Comparison of ENCODE assay signal across 20 cellular contexts in genomic region chr10:109987413-109987812, GRCh38. TPM values are rescaled to one million over a fixed set of nuclear protein-coding genes. Genes with fewer than 3 reads are reported as not detected.
DNase-seq lines count a peak whose midpoint lies in the region; ATAC-seq, FAIRE-seq and TF ChIP-seq lines count a peak whose summit lies in the region.
"Had no signal": no experiment of that assay in that cellular context is flagged by ENCODE, and none has a peak within 500 bp of the region (broad histone marks: within the 10 kb centered on the region; RNA-seq: fewer than 3 reads in every experiment).

No MANE protein-coding gene starts in this region.

- DNase-seq in AG10803 (ENCODE audit: low read depth): peak; percentile 85
- peak; percentile 30 for DNase-seq in RKO (ENCODE audit: low spot score)
- peak; percentile 37 for DNase-seq in endothelial cell of umbilical vein (ENCODE audit: low read depth, low spot score)
- peak; percentile 71 for DNase-seq in mesenchymal stem cell
- no peak for DNase-seq in NCI-H82 (lab: John Stamatoyannopoulos, UW)
- DNase-seq in natural killer cell treated with Interleukin-12 subunit alpha and Interleukin-12 subunit beta and Interleukin-15 and Interleukin-18, amount 100 ng/mL, for 72 hours (ENCODE audit: low spot score): no peak
- no peak for DNase-seq in OCI-M2 (lab: John Stamatoyannopoulos, UW; ENCODE audit: unreplicated experiment)
- DNase-seq: activated CD4-positive, alpha-beta T cell treated with anti-CD3 and anti-CD28 coated beads for 1 hour; activated T-cell treated with anti-CD3 and anti-CD28 coated beads, Interleukin-2, amount 50 U/mL, for 48 hours; AML-193; DMS79 treated with DMSO at 0.1 percent for 48 hours; effector CD8-positive, alpha-beta T cell; hypothalamus; MV-4-11; NCI-H2171 treated with DMSO at 0.1 percent for 48 hours; stimulated activated CD8-positive, alpha-beta memory T cell treated with anti-CD3 and anti-CD28 coated beads, Interleukin-4, amount 100 ng/mL, for 48 hours; T-helper 1 cell had no signal

- peaks cover 8 to 12% of the 10 kb centered on the region in 2 donors for H3K27me3 Mint-ChIP-seq in natural killer cell treated with Interleukin-12 subunit alpha and Interleukin-12 subunit beta and Interleukin-15 and Interleukin-18, amount 100 ng/mL, for 72 hours

- ATAC-seq in natural killer cell treated with Interleukin-12 subunit alpha and Interleukin-12 subunit beta and Interleukin-15 and Interleukin-18, amount 100 ng/mL, for 72 hours: no peak
- no peak for ATAC-seq in GM21528 (IDR thresholded peaks at IDR 0.05; ENCODE audit: low FRiP score, unreplicated experiment)
- ATAC-seq: HCT116 had no signal

- no peak overlapping the region for H4K8ac ChIP-seq in mesenchymal stem cell (ENCODE audit: low read length)

- POLR2A ChIA-PET in endothelial cell of umbilical vein (lab: Charles Lee): no interaction called here

- H3K9me1 ChIP-seq in endothelial cell of umbilical vein (replicated peaks; ENCODE audit: control insufficient read depth, extremely low read depth, insufficient read depth, low read length): no peaks in the 10 kb centered on the region

- H3K4me3 ChIP-seq in AG10803 (ENCODE audit: low read length) (no peak overlapping the region), endothelial cell of umbilical vein (replicated peaks in 1 of 3; ENCODE audit: insufficient read depth in 1 of 3, low read depth in 1 of 3, low read length in 3 of 3) (no peak overlapping the region), mesenchymal stem cell (ENCODE audit: insufficient read depth in 1 of 2, low read depth in 1 of 2, low read length in 2 of 2) (peak overlapping the region in 1 of 2 experiments; percentile 4)

- no peaks in the 10 kb centered on the region for H3K4me1 Mint-ChIP-seq in natural killer cell treated with Interleukin-12 subunit alpha and Interleukin-12 subunit beta and Interleukin-15 and Interleukin-18, amount 100 ng/mL, for 72 hours (ENCODE audit: low read depth in 2 of 2)

- H3K36me3 Mint-ChIP-seq in natural killer cell treated with Interleukin-12 subunit alpha and Interleukin-12 subunit beta and Interleukin-15 and Interleukin-18, amount 100 ng/mL, for 72 hours: peaks cover 7% of the 10 kb centered on the region

- intact Hi-C loops in endothelial cell of umbilical vein (cut with micrococcal nuclease): no loop called here

- no peak for FAIRE-seq in endothelial cell of umbilical vein (lab: Jason Lieb, UNC)
- FAIRE-seq: GM12891 had no signal

- no peak overlapping the region for H2BK15ac ChIP-seq in mesenchymal stem cell (ENCODE audit: low read depth, poor library complexity, severe bottlenecking)

- H2BK12ac ChIP-seq in mesenchymal stem cell (ENCODE audit: low read length in 2 of 2): no peak overlapping the region

- H2BK5ac ChIP-seq in mesenchymal stem cell (ENCODE audit: low read depth, low read length, poor library complexity, severe bottlenecking): no peak overlapping the region

- H3K4ac ChIP-seq in mesenchymal stem cell (ENCODE audit: low read depth in 1 of 2, low read length in 2 of 2): no peak overlapping the region

- H3K23ac ChIP-seq in mesenchymal stem cell (ENCODE audit: low read length in 2 of 2): no peak overlapping the region

- H3K18ac ChIP-seq in mesenchymal stem cell (ENCODE audit: low read depth in 1 of 2, low read length in 2 of 2): no peak overlapping the region

- H3K9ac ChIP-seq in endothelial cell of umbilical vein (replicated peaks; ENCODE audit: extremely low read depth, insufficient read depth, low read length): no peak overlapping the region
- peak overlapping the region; percentile 55 for H3K9ac ChIP-seq in mesenchymal stem cell (ENCODE audit: low read length)

- H3K14ac ChIP-seq in mesenchymal stem cell (ENCODE audit: low read length in 2 of 2): no peak overlapping the region

- H3K4me3 Mint-ChIP-seq in natural killer cell treated with Interleukin-12 subunit alpha and Interleukin-12 subunit beta and Interleukin-15 and Interleukin-18, amount 100 ng/mL, for 72 hours: no peak overlapping the region

- no peaks in the 10 kb centered on the region for H3K79me1 ChIP-seq in mesenchymal stem cell (replicated peaks; ENCODE audit: low read length, poor library complexity, severe bottlenecking)

- TF ChIP-seq CTCF in AG10803 (conservative IDR thresholded peaks at IDR 0.05; ENCODE audit: low read length): no peak
- no peak for TF ChIP-seq CTCF in endothelial cell of umbilical vein (IDR thresholded peaks at IDR 0.05; ENCODE audit: extremely low read depth in 1 of 2, insufficient read depth in 1 of 2, low read depth in 1 of 2, low read length in 2 of 2)

- H3K9me3 Mint-ChIP-seq in natural killer cell treated with Interleukin-12 subunit alpha and Interleukin-12 subunit beta and Interleukin-15 and Interleukin-18, amount 100 ng/mL, for 72 hours: no peaks in the 10 kb centered on the region

- H3K27ac Mint-ChIP-seq in natural killer cell treated with Interleukin-12 subunit alpha and Interleukin-12 subunit beta and Interleukin-15 and Interleukin-18, amount 100 ng/mL, for 72 hours: no peak overlapping the region

- H3K27me3 ChIP-seq in endothelial cell of umbilical vein (ENCODE audit: control insufficient read depth in 2 of 2, insufficient read depth in 2 of 2, low read length in 2 of 2) (no peaks in the 10 kb centered on the region), mesenchymal stem cell (ENCODE audit: control insufficient read depth in 1 of 2, insufficient read depth in 1 of 2, low read length in 2 of 2) (no peaks in the 10 kb centered on the region)

- no peak overlapping the region for H4K91ac ChIP-seq in mesenchymal stem cell (ENCODE audit: low read length)

- CTCF ChIA-PET in endothelial cell of umbilical vein (lab: Charles Lee): interaction anchor here (1.0 to 3.3 kb wide), 5 partner anchors 9 to 103 kb away, joined by 3 to 13 read pairs (median 10); no protein-coding TSS in a partner anchor

- H4K20me1 ChIP-seq in endothelial cell of umbilical vein (replicated peaks; ENCODE audit: control insufficient read depth, extremely low read depth, insufficient read depth, low read length): no peaks in the 10 kb centered on the region

- H3K4me2 ChIP-seq in endothelial cell of umbilical vein (ENCODE audit: insufficient read depth, low read length) (no peak overlapping the region), mesenchymal stem cell (ENCODE audit: low read length, poor library complexity, severe bottlenecking) (no peak overlapping the region)

- TF ChIP-seq POLR2A in endothelial cell of umbilical vein (IDR thresholded peaks at IDR 0.05; ENCODE audit: low read depth, low read length): no peak

- no TSS peak for BruUV-seq in endothelial cell of umbilical vein (replicated peaks; lab: Mats Ljungman, UMichigan)

- no peak overlapping the region for H2AFZ ChIP-seq in endothelial cell of umbilical vein (ENCODE audit: low read depth, low read length)
- H2AFZ ChIP-seq in mesenchymal stem cell (ENCODE audit: low read depth, low read length): no peak overlapping the region

- no peak overlapping the region for H2AK5ac ChIP-seq in mesenchymal stem cell (ENCODE audit: low read length, severe bottlenecking)

- H3K27ac ChIP-seq in endothelial cell of umbilical vein (ENCODE audit: insufficient read depth, low read depth, low read length): no peak overlapping the region
- H3K27ac ChIP-seq in mesenchymal stem cell (ENCODE audit: low read length, poor library complexity, severe bottlenecking): peak overlapping the region; percentile 73

- WGBS in mesenchymal stem cell: no CpG with 5 or more reads among the region's 2 CpGs

- no peaks in the 10 kb centered on the region for H3K79me2 ChIP-seq in endothelial cell of umbilical vein (ENCODE audit: control insufficient read depth, insufficient read depth, low read length)

- no peaks in the 10 kb centered on the region for H3K9me3 ChIP-seq in endothelial cell of umbilical vein (replicated peaks; ENCODE audit: control insufficient read depth, insufficient read depth, low read length)
- H3K9me3 ChIP-seq in mesenchymal stem cell (ENCODE audit: control insufficient read depth, low read length): peaks cover 3% of the 10 kb centered on the region

- dilution Hi-C loops in endothelial cell of umbilical vein (cut with MboI; ENCODE audit: extremely low pct_ligation_motif_present, low sequenced_read_pairs): no loop called here

- H2BK120ac ChIP-seq in mesenchymal stem cell (ENCODE audit: low read depth, low read length): no peak overlapping the region

- H3K36me3 ChIP-seq in endothelial cell of umbilical vein (ENCODE audit: control insufficient read depth in 2 of 2, extremely low read depth in 1 of 2, insufficient read depth in 2 of 2, low read length in 2 of 2) (no peaks in the 10 kb centered on the region), mesenchymal stem cell (ENCODE audit: control insufficient read depth in 1 of 2, insufficient read depth in 2 of 2, low read depth in 1 of 2, low read length in 2 of 2) (no peaks in the 10 kb centered on the region)

- H3K4me1 ChIP-seq in endothelial cell of umbilical vein (ENCODE audit: control insufficient read depth, extremely low read depth, insufficient read depth, low read length) (no peaks in the 10 kb centered on the region), mesenchymal stem cell (ENCODE audit: control insufficient read depth, insufficient read depth, low read depth, low read length) (no peaks in the 10 kb centered on the region)

TF ChIP-seq in endothelial cell of umbilical vein, 7 proteins besides CTCF, POLR2A, EP300 and RAD21 (continues in another document):
- TF ChIP-seq MYC (IDR thresholded peaks at IDR 0.05; ENCODE audit: low read depth, low read length) (no peak), GATA2 (IDR thresholded peaks at IDR 0.05; ENCODE audit: insufficient read depth, insufficient read length, low read depth, low read length) (no peak), MAX (IDR thresholded peaks at IDR 0.05; ENCODE audit: insufficient read depth, insufficient read length) (no peak), JUN (IDR thresholded peaks at IDR 0.05; ENCODE audit: borderline replicate concordance, insufficient read depth, insufficient read length, low read depth) (no peak), FOS (IDR thresholded peaks at IDR 0.05; ENCODE audit: borderline replicate concordance, insufficient read depth, low read length) (no peak)

RNA-seq across cellular contexts. Expression of gene ADD3, which starts 20.4 kb away (rescaled TPM):
- total RNA-seq in endothelial cell of umbilical vein: 52.3 and 55.2 TPM in 2 replicates
- 14.9 and 18.2 TPM in 2 replicates for polyA plus RNA-seq in endothelial cell of umbilical vein
- polyA plus RNA-seq in endothelial cell of umbilical vein (2011; cell fraction: cytosol; rRNA removed): 75.4 and 189 TPM in 2 replicates
- polyA plus RNA-seq in endothelial cell of umbilical vein (2011; cell fraction: nucleus; rRNA removed): 157 and 300 TPM in 2 replicates
- polyA plus RNA-seq in endothelial cell of umbilical vein (2012): 57.6 and 68.2 TPM in 2 replicates
- polyA minus RNA-seq in endothelial cell of umbilical vein: 67.0 and 78.2 TPM in 2 replicates
- polyA minus RNA-seq in endothelial cell of umbilical vein (2011; cell fraction: cytosol; rRNA and poly(A)+ RNA removed): 31.3 TPM
- 87.6 and 106 TPM in 2 replicates for polyA minus RNA-seq in endothelial cell of umbilical vein (2011; cell fraction: nucleus; rRNA and poly(A)+ RNA removed)
- polyA plus RNA-seq in mesenchymal stem cell (2013, experiment 1 of 2): 75.7 TPM
- polyA plus RNA-seq in mesenchymal stem cell (2013, experiment 2 of 2): 72.5 TPM
- 10 to 100 TPM; 44.0 to 81.5 TPM for total RNA-seq in natural killer cell treated with Interleukin-12 subunit alpha and Interleukin-12 subunit beta and Interleukin-15 and Interleukin-18, amount 100 ng/mL, for 72 hours

Comparison
In these comparisons a context has a peak if more than half of its experiments do, and no peak if none do; other contexts are left out.
1. DNase-seq: peak in AG10803 (single experiment), RKO (single experiment), endothelial cell of umbilical vein (single experiment) and mesenchymal stem cell (single experiment); none in NCI-H82 (single experiment), natural killer cell treated with Interleukin-12 subunit alpha and Interleukin-12 subunit beta and Interleukin-15 and Interleukin-18, amount 100 ng/mL, for 72 hours (single experiment) and OCI-M2 (single experiment).